Comparison of ENCODE assay signal across 8 cellular contexts in genomic region chr9:121074370-121075250, GRCh38. TPM values are rescaled to one million over a fixed set of nuclear protein-coding genes. Genes with fewer than 3 reads are reported as not detected.
DNase-seq lines count a peak whose midpoint lies in the region; ATAC-seq, FAIRE-seq and TF ChIP-seq lines count a peak whose summit lies in the region.

TSS of gene CNTRL (plus strand) at chr9:121074955. CDS start at chr9:121088327, 13,372 bp downstream.

- TF ChIP-seq EP300 in A549 (IDR thresholded peaks at IDR 0.05), result no peak

- no peak for TF ChIP-seq RAD21 in A549 (conservative IDR thresholded peaks at IDR 0.05 in 1 of 2, IDR thresholded peaks at IDR 0.05 in 1 of 2)

- ATAC-seq in A549, result peak; percentile 90 to 95
- ATAC-seq in GM18867 (IDR thresholded peaks at IDR 0.05; ENCODE audit: unreplicated experiment), result peak; percentile 61
- ATAC-seq in HG03103 (IDR thresholded peaks at IDR 0.05; ENCODE audit: low read depth, unreplicated experiment), result peak; percentile 60
- peak; percentile 90 for ATAC-seq in body of pancreas

- H3K36me3 ChIP-seq in body of pancreas (replicated peaks in 1 of 2; ENCODE audit: insufficient read depth in 1 of 2, low read depth in 2 of 2), result no peaks in the 10 kb centered on the region

- no peak for FAIRE-seq in A549 (lab: Jason Lieb, UNC)

- DNase-seq in A549 (ENCODE audit: low read depth in 1 of 2, low spot score in 1 of 2) (peak; percentile 73 to 95), NCI-H2171 (lab: John Stamatoyannopoulos, UW) (peak; percentile 94), UCSD-AML1 (lab: John Stamatoyannopoulos, UW; ENCODE audit: unreplicated experiment) (peak; percentile 91), body of pancreas (peak; percentile 87 to 93 (median 90)), skeletal muscle cell (ENCODE audit: low read depth) (peak; percentile 66)

- WGBS in A549 (ENCODE audit: missing lambda C conversion rate), result 12% methylated on average over 25 of the region's 85 CpGs
- WGBS in body of pancreas, 2 donors, result 0 to 1% methylated on average over 29 to 85 of the region's 85 CpGs

- peaks cover 25% of the 10 kb centered on the region for H3K4me1 ChIP-seq in A549
- H3K4me1 ChIP-seq in body of pancreas, result peaks cover 13% of the 10 kb centered on the region

- peak within 1 kb of the TSS; percentile 92 for H3K4me2 ChIP-seq in A549

- peak within 1 kb of the TSS; percentile 82 to 91 for H3K27ac ChIP-seq in A549
- peak within 1 kb of the TSS; percentile 72 to 91 (median 82) for H3K27ac ChIP-seq in body of pancreas

- TF ChIP-seq CTCF in A549 (IDR thresholded peaks at IDR 0.05), result no peak
- no peak for TF ChIP-seq CTCF in body of pancreas (IDR thresholded peaks at IDR 0.05)

- H3K9me3 ChIP-seq in A549, result no peaks in the 10 kb centered on the region
- no peaks in the 10 kb centered on the region for H3K9me3 ChIP-seq in body of pancreas

- H3K4me3 ChIP-seq in A549 (peak within 1 kb of the TSS; percentile 49), body of pancreas (peak within 1 kb of the TSS; percentile 44 to 68), iPS-11a (ENCODE audit: low read depth, low read length) (peak within 1 kb of the TSS; percentile 72), skeletal muscle cell (ENCODE audit: low read depth, low read length) (peak within 1 kb of the TSS; percentile 83)

- TF ChIP-seq POLR2A in A549 (IDR thresholded peaks at IDR 0.05; ENCODE audit: low read length) (peak; percentile 70), body of pancreas (IDR thresholded peaks at IDR 0.05) (peak; percentile 64 to 85 (median 72))

- intact Hi-C loops in body of pancreas (cut with DNase I), result no loop called here

- CTCF ChIA-PET in A549 (lab: Yijun Ruan, JAX), result interaction anchor here (0.7 to 1.4 kb wide), 4 partner anchors 9 to 45 kb away, joined by 3 read pairs; no protein-coding TSS in a partner anchor

- H3K27me3 ChIP-seq in body of pancreas, result no peaks in the 10 kb centered on the region

- POLR2A ChIA-PET in A549 (lab: Yijun Ruan, JAX), result interaction anchor here (0.8 to 1.0 kb wide), 2 partner anchors 12 to 132 kb away, joined by 3 read pairs; no protein-coding TSS in a partner anchor

TF ChIP-seq in A549, 52 proteins besides CTCF, POLR2A, EP300 and RAD21 (continues in another document):
- TF ChIP-seq BHLHE40 (IDR thresholded peaks at IDR 0.05; ENCODE audit: low read depth, low read length) (no peak), ZFP36 (IDR thresholded peaks at IDR 0.05; ENCODE audit: borderline replicate concordance, partially characterized antibody) (no peak), JUNB (IDR thresholded peaks at IDR 0.05) (no peak), CBX2 (IDR thresholded peaks at IDR 0.05; ENCODE audit: borderline replicate concordance, low read depth) (no peak), RARB (CRISPR knock-in tag; IDR thresholded peaks at IDR 0.05) (no peak), ELK1 (IDR thresholded peaks at IDR 0.05; ENCODE audit: low read depth, low read length) (no peak), SMC3 (IDR thresholded peaks at IDR 0.05) (no peak), TP53 (CRISPR knock-in tag; IDR thresholded peaks at IDR 0.05) (no peak; the same call in 1 of the 2 replicates), GATA3 (IDR thresholded peaks at IDR 0.05; ENCODE audit: borderline replicate concordance) (peak; percentile 40; the same call in 1 of the 2 replicates), PHF8 (IDR thresholded peaks at IDR 0.05; ENCODE audit: borderline replicate concordance, low read depth) (peak; percentile 84), HDAC2 (IDR thresholded peaks at IDR 0.05) (no peak), MAX (IDR thresholded peaks at IDR 0.05) (peak; percentile 100), POLR2AphosphoS2 (conservative IDR thresholded peaks at IDR 0.05; ENCODE audit: low read length) (no peak), EHMT2 (IDR thresholded peaks at IDR 0.05; ENCODE audit: low read depth) (no peak), ESRRA (IDR thresholded peaks at IDR 0.05; ENCODE audit: borderline replicate concordance, low read length) (no peak), MYC (IDR thresholded peaks at IDR 0.05; ENCODE audit: borderline replicate concordance, low read length) (peak; percentile 54; the same call in 1 of the 2 replicates), KDM5A (IDR thresholded peaks at IDR 0.05) (0 out of 2 replicates have a peak, but pooled peaks have one; percentile 29), HES2 (IDR thresholded peaks at IDR 0.05) (no peak), FOSB (CRISPR knock-in tag; IDR thresholded peaks at IDR 0.05) (no peak; the same call in 1 of the 2 replicates), FOSL2 (IDR thresholded peaks at IDR 0.05) (no peak), FOSL2 (CRISPR knock-in tag; IDR thresholded peaks at IDR 0.05) (0 out of 2 replicates have a peak, but pooled peaks have one; percentile 13), PBX3 (IDR thresholded peaks at IDR 0.05) (peak; percentile 24; the same call in 1 of the 2 replicates), CHD2 (IDR thresholded peaks at IDR 0.05; ENCODE audit: low read length, partially characterized antibody) (no peak), ATOH8 (CRISPR knock-in tag; IDR thresholded peaks at IDR 0.05; ENCODE audit: low read depth) (peak; percentile 91; the same call in 1 of the 2 replicates), RFX5 (IDR thresholded peaks at IDR 0.05) (peak; percentile 39; the same call in 1 of the 2 replicates), REST (IDR thresholded peaks at IDR 0.05) (no peak), TFCP2L1 (CRISPR knock-in tag; IDR thresholded peaks at IDR 0.05) (peak; percentile 87), ZSCAN20 (CRISPR knock-in tag; IDR thresholded peaks at IDR 0.05) (no peak), FOXS1 (CRISPR knock-in tag; IDR thresholded peaks at IDR 0.05) (no peak)

RNA-seq across cellular contexts. Expression of gene CNTRL, which starts in this region (rescaled TPM):
- polyA plus RNA-seq in A549 (2011; rRNA removed), result 13.0 and 15.0 TPM in 2 replicates
- 2.9 and 3.0 TPM in 2 replicates for polyA plus RNA-seq in A549 (2012; cell fraction: cytosol; rRNA removed)
- polyA plus RNA-seq in A549 (2012; cell fraction: nucleus; rRNA removed), result 4.2 and 5.1 TPM in 2 replicates
- polyA plus RNA-seq in A549 (2017; fragmentation: RNase III; extraction: RNeasy Plus Mini Kit Qiagen cat#74134 plus additional on column Dnase treatment), result 5.1 to 5.7 TPM (median 5.6 TPM) in 3 replicates
- 8.9 and 10.5 TPM in 2 replicates for polyA minus RNA-seq in A549 (2011; rRNA and poly(A)+ RNA removed)
- 10 to 100 TPM; 16.1 to 20.8 TPM for total RNA-seq in body of pancreas

Comparison
In these comparisons a context has a peak if more than half of its experiments do, and no peak if none do; other contexts are left out.
1. Peak in every context shown above with its lines: DNase-seq, ATAC-seq, H3K4me3 ChIP-seq and H3K27ac ChIP-seq.